ENCODE assay signal across 9 cellular contexts in genomic region chr13:24502567-24503375, GRCh38. TPM values are rescaled to one million over a fixed set of nuclear protein-coding genes. Genes with fewer than 3 reads are reported as not detected.
DNase-seq lines count a peak whose midpoint lies in the region; ATAC-seq and TF ChIP-seq lines count a peak whose summit lies in the region.
"Had no signal": no experiment of that assay in that cellular context is flagged by ENCODE, and none has a peak within 500 bp of the region (broad histone marks: within the 10 kb centered on the region; RNA-seq: fewer than 3 reads in every experiment).

No MANE protein-coding gene starts in this region.

- peaks cover 31% of the 10 kb centered on the region for H3K4me1 Mint-ChIP-seq in stimulated activated effector memory CD8-positive, alpha-beta T cell treated with anti-CD3 and anti-CD28 coated beads, Interleukin-12 subunit alpha, Interleukin-12 subunit beta, amount 100 ng/mL, for 72 hours
- H3K4me1 Mint-ChIP-seq in activated CD4-positive, alpha-beta memory T cell treated with anti-CD3 and anti-CD28 coated beads for 36 hours (ENCODE audit: low read depth) = peaks cover 22% of the 10 kb centered on the region

- DNase-seq in HK-2 (ENCODE audit: unreplicated experiment) = peak; percentile 49
- peak; percentile 33 for DNase-seq in amniotic epithelial cell (ENCODE audit: low read depth)
- DNase-seq in right atrium auricular region (ENCODE audit: low spot score) = no peak
- no peak for DNase-seq in stimulated activated effector memory CD8-positive, alpha-beta T cell treated with anti-CD3 and anti-CD28 coated beads, Interleukin-12 subunit alpha, Interleukin-12 subunit beta, amount 100 ng/mL, for 72 hours (ENCODE audit: low spot score in 2 of 2)
- DNase-seq in NK-92 (lab: John Stamatoyannopoulos, UW; ENCODE audit: unreplicated experiment) = no peak
- DNase-seq in activated CD4-positive, alpha-beta memory T cell treated with anti-CD3 and anti-CD28 coated beads for 36 hours = no peak
- DNase-seq: activated CD4-positive, CD25-positive, alpha-beta regulatory T cell; Kasumi-1 had no signal

- POLR2A ChIA-PET in activated CD4-positive, alpha-beta memory T cell treated with anti-CD3 and anti-CD28 coated beads for 36 hours (lab: Charles Lee) = no interaction called here

- intact Hi-C loops in activated CD4-positive, alpha-beta memory T cell treated with anti-CD3 and anti-CD28 coated beads for 36 hours (cut with micrococcal nuclease) = no loop called here

- H3K4me1 ChIP-seq in right atrium auricular region = peaks cover 0 to 16% of the 10 kb centered on the region in 2 donors

- H3K4me3 ChIP-seq in right atrium auricular region = no peak overlapping the region

- H3K27ac Mint-ChIP-seq in stimulated activated effector memory CD8-positive, alpha-beta T cell treated with anti-CD3 and anti-CD28 coated beads, Interleukin-12 subunit alpha, Interleukin-12 subunit beta, amount 100 ng/mL, for 72 hours = peak overlapping the region; percentile 62
- H3K27ac Mint-ChIP-seq in activated CD4-positive, alpha-beta memory T cell treated with anti-CD3 and anti-CD28 coated beads for 36 hours = no peak overlapping the region

- H3K27me3 Mint-ChIP-seq in activated CD4-positive, alpha-beta memory T cell treated with anti-CD3 and anti-CD28 coated beads for 36 hours = no peaks in the 10 kb centered on the region

- peaks cover 6% of the 10 kb centered on the region for H3K36me3 ChIP-seq in right atrium auricular region

- CTCF ChIA-PET in activated CD4-positive, alpha-beta memory T cell treated with anti-CD3 and anti-CD28 coated beads for 36 hours (lab: Charles Lee) = interaction anchor here (0.7 kb wide), 1 partner anchor 10 kb away, joined by 3 read pairs; no protein-coding TSS in a partner anchor

- H3K4me3 Mint-ChIP-seq in stimulated activated effector memory CD8-positive, alpha-beta T cell treated with anti-CD3 and anti-CD28 coated beads, Interleukin-12 subunit alpha, Interleukin-12 subunit beta, amount 100 ng/mL, for 72 hours = no peak overlapping the region
- H3K4me3 Mint-ChIP-seq in activated CD4-positive, alpha-beta memory T cell treated with anti-CD3 and anti-CD28 coated beads for 36 hours = no peak overlapping the region

- no peak for TF ChIP-seq CTCF in right atrium auricular region (IDR thresholded peaks at IDR 0.05)

- H3K36me3 Mint-ChIP-seq in stimulated activated effector memory CD8-positive, alpha-beta T cell treated with anti-CD3 and anti-CD28 coated beads, Interleukin-12 subunit alpha, Interleukin-12 subunit beta, amount 100 ng/mL, for 72 hours = peaks cover 63% of the 10 kb centered on the region
- peaks cover 20% of the 10 kb centered on the region for H3K36me3 Mint-ChIP-seq in activated CD4-positive, alpha-beta memory T cell treated with anti-CD3 and anti-CD28 coated beads for 36 hours

- peak overlapping the region; percentile 8 to 26 for H3K27ac ChIP-seq in right atrium auricular region

- ATAC-seq in stimulated activated effector memory CD8-positive, alpha-beta T cell treated with anti-CD3 and anti-CD28 coated beads, Interleukin-12 subunit alpha, Interleukin-12 subunit beta, amount 100 ng/mL, for 72 hours = peak; percentile 67
- no peak for ATAC-seq in GM19452 (IDR thresholded peaks at IDR 0.05; ENCODE audit: unreplicated experiment)

- no peaks in the 10 kb centered on the region for H3K27me3 ChIP-seq in right atrium auricular region

- no peaks in the 10 kb centered on the region for H3K9me3 ChIP-seq in right atrium auricular region

- H3K9me3 Mint-ChIP-seq in stimulated activated effector memory CD8-positive, alpha-beta T cell treated with anti-CD3 and anti-CD28 coated beads, Interleukin-12 subunit alpha, Interleukin-12 subunit beta, amount 100 ng/mL, for 72 hours = no peaks in the 10 kb centered on the region
- no peaks in the 10 kb centered on the region for H3K9me3 Mint-ChIP-seq in activated CD4-positive, alpha-beta memory T cell treated with anti-CD3 and anti-CD28 coated beads for 36 hours

RNA-seq across cellular contexts. Expression of gene PARP4, which starts 9.8 kb away (rescaled TPM):
- total RNA-seq in right atrium auricular region = 10 to 100 TPM; 21.2 to 22.1 TPM
- total RNA-seq in activated CD4-positive, alpha-beta memory T cell treated with anti-CD3 and anti-CD28 coated beads for 36 hours = 10 to 100 TPM; 20.7 to 22.2 TPM

Comparison
In these comparisons a context has a peak if more than half of its experiments do, and no peak if none do; other contexts are left out.
1. DNase-seq: peak in HK-2 (single experiment) and amniotic epithelial cell (single experiment); none in right atrium auricular region (single experiment), stimulated activated effector memory CD8-positive, alpha-beta T cell treated with anti-CD3 and anti-CD28 coated beads, Interleukin-12 subunit alpha, Interleukin-12 subunit beta, amount 100 ng/mL, for 72 hours (0 of 2), NK-92 (single experiment) and activated CD4-positive, alpha-beta memory T cell treated with anti-CD3 and anti-CD28 coated beads for 36 hours (single experiment).